ENCODE assay signal across 13 cellular contexts in the genomic region with DNA sequence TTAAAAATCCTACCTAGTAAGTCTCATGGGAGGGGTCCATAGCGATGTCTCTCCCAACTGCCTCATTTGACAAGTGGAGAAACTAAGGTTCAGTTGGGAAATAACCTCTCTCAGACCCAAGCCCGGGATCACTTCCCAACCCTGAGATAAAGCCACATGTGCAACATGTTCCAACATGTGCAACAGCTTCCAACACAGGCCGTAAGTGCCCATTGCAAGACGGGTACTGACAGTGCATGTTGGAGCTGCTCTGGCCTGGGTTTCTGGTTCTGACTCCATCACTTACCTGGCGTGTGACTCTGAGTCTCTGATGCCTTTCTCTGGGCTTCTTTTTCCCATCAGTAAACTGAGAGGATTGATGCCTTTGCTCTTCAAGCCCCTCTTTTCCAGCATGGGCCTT. TPM values are rescaled to one million over a fixed set of nuclear protein-coding genes. Genes with fewer than 3 reads are reported as not detected.
DNase-seq lines count a peak whose midpoint lies in the region; ATAC-seq, FAIRE-seq and TF ChIP-seq lines count a peak whose summit lies in the region.
"Had no signal": no experiment of that assay in that cellular context is flagged by ENCODE, and none has a peak within 500 bp of the region (broad histone marks: within the 10 kb centered on the region; RNA-seq: fewer than 3 reads in every experiment).

No MANE protein-coding gene starts in this region.

- H3K4me3 ChIP-seq in DOHH2 (ENCODE audit: low read length) (no peak overlapping the region), bronchial epithelial cell (ENCODE audit: low read depth, low read length) (no peak overlapping the region), trophoblast cell (ENCODE audit: low read depth, low read length) (no peak overlapping the region), mesenchymal stem cell (ENCODE audit: insufficient read depth in 1 of 2, low read depth in 1 of 2, low read length in 2 of 2) (no peak overlapping the region)
- H3K4me3 ChIP-seq: GM23338 had no signal

- H3K27ac ChIP-seq in DOHH2 (ENCODE audit: low read depth, low read length) (no peak overlapping the region), trophoblast cell (ENCODE audit: low read depth, low read length) (no peak overlapping the region), mesenchymal stem cell (ENCODE audit: low read length, poor library complexity, severe bottlenecking) (no peak overlapping the region)

- peak; percentile 17 for DNase-seq in HPDE6-E6E7 (ENCODE audit: extremely low spot score)
- DNase-seq in bronchial epithelial cell (ENCODE audit: low read depth): peak; percentile 75
- no peak for DNase-seq in trophoblast cell
- no peak for DNase-seq in SW 1271 (lab: John Stamatoyannopoulos, UW)
- no peak for DNase-seq in left ventricle myocardium superior
- DNase-seq in mesenchymal stem cell: no peak
- DNase-seq: DMS79, NCI-H1417 treated with DMSO at 0.1 percent for 48 hours, NCI-H2171 had no signal

- H3K9me2 ChIP-seq in DOHH2 (replicated peaks; ENCODE audit: control insufficient read depth, low read length): no peaks in the 10 kb centered on the region
- H3K9me2 ChIP-seq: SK-N-SH had no signal

- no peaks in the 10 kb centered on the region for H3K27me3 ChIP-seq in DOHH2 (ENCODE audit: control insufficient read depth, low read length)
- no peaks in the 10 kb centered on the region for H3K27me3 ChIP-seq in bronchial epithelial cell (ENCODE audit: control insufficient read depth, insufficient read depth, low read length)
- no peaks in the 10 kb centered on the region for H3K27me3 ChIP-seq in trophoblast cell (ENCODE audit: insufficient read depth, low read length)
- H3K27me3 ChIP-seq in mesenchymal stem cell (ENCODE audit: control insufficient read depth in 1 of 2, insufficient read depth in 1 of 2, low read length in 2 of 2): peaks cover 0 to 39% of the 10 kb centered on the region in 2 experiments

- H2BK12ac ChIP-seq in trophoblast cell (ENCODE audit: low read length): no peak overlapping the region
- no peak overlapping the region for H2BK12ac ChIP-seq in mesenchymal stem cell (ENCODE audit: low read length in 2 of 2)

- H2BK5ac ChIP-seq in trophoblast cell (ENCODE audit: low read depth, low read length, poor library complexity) (no peak overlapping the region), mesenchymal stem cell (ENCODE audit: low read depth, low read length, poor library complexity, severe bottlenecking) (no peak overlapping the region)

- H3K36me3 ChIP-seq in DOHH2 (ENCODE audit: control insufficient read depth, low read length) (no peaks in the 10 kb centered on the region), bronchial epithelial cell (ENCODE audit: control insufficient read depth, insufficient read depth, low read length) (no peaks in the 10 kb centered on the region), trophoblast cell (ENCODE audit: control insufficient read depth in 1 of 2, insufficient read depth in 2 of 2, low read length in 2 of 2) (no peaks in the 10 kb centered on the region), mesenchymal stem cell (ENCODE audit: control insufficient read depth in 1 of 2, insufficient read depth in 2 of 2, low read depth in 1 of 2, low read length in 2 of 2) (no peaks in the 10 kb centered on the region)

- H3K9me3 ChIP-seq in DOHH2 (ENCODE audit: control insufficient read depth, insufficient read depth, low read length): no peaks in the 10 kb centered on the region
- peaks cover 2% of the 10 kb centered on the region for H3K9me3 ChIP-seq in trophoblast cell (ENCODE audit: insufficient read depth, low read depth, low read length)
- H3K9me3 ChIP-seq in mesenchymal stem cell (ENCODE audit: control insufficient read depth, low read length): no peaks in the 10 kb centered on the region
- H3K9me3 ChIP-seq: SK-N-SH had no signal

- intact Hi-C loops in left ventricle myocardium superior (cut with micrococcal nuclease): loop anchor here (5.0 kb wide), 1 partner anchor 94 kb away; no protein-coding TSS in a partner anchor

- H3K79me1 ChIP-seq in trophoblast cell (ENCODE audit: low read length): peaks cover 11% of the 10 kb centered on the region
- no peaks in the 10 kb centered on the region for H3K79me1 ChIP-seq in mesenchymal stem cell (replicated peaks; ENCODE audit: low read length, poor library complexity, severe bottlenecking)

- no peak for ATAC-seq in left ventricle myocardium superior

- H3K9ac ChIP-seq in trophoblast cell (ENCODE audit: low read length) (no peak overlapping the region), mesenchymal stem cell (ENCODE audit: low read length) (no peak overlapping the region)
- H3K9ac ChIP-seq: SK-N-SH had no signal

- FAIRE-seq in bronchial epithelial cell (lab: Jason Lieb, UNC): peak; percentile 95

- H3K18ac ChIP-seq in trophoblast cell (ENCODE audit: low read length) (no peak overlapping the region), mesenchymal stem cell (ENCODE audit: low read depth in 1 of 2, low read length in 2 of 2) (no peak overlapping the region)

- no peaks in the 10 kb centered on the region for H3K79me2 ChIP-seq in DOHH2 (ENCODE audit: control insufficient read depth, low read length)
- H3K79me2 ChIP-seq in trophoblast cell (ENCODE audit: control insufficient read depth, insufficient read depth, low read length, poor library complexity): no peaks in the 10 kb centered on the region

- H4K8ac ChIP-seq in trophoblast cell (ENCODE audit: low read depth, low read length) (no peak overlapping the region), mesenchymal stem cell (ENCODE audit: low read length) (no peak overlapping the region)

- H3F3A ChIP-seq in DOHH2 (ENCODE audit: control insufficient read depth, insufficient read depth): no peaks in the 10 kb centered on the region

- no CpG with 5 or more reads among the region's 5 CpGs for WGBS in trophoblast cell (ENCODE audit: extremely low coverage, insufficient coverage, insufficient read length)
- 75% methylated on average over 5 of the region's 5 CpGs for WGBS in mesenchymal stem cell

- no peak overlapping the region for H2AK5ac ChIP-seq in trophoblast cell (ENCODE audit: low read length)
- H2AK5ac ChIP-seq in mesenchymal stem cell (ENCODE audit: low read length, severe bottlenecking): no peak overlapping the region

- H3K4me1 ChIP-seq in DOHH2 (ENCODE audit: control insufficient read depth, low read length) (peaks cover 5% of the 10 kb centered on the region; the same call in 1 of the 2 replicates), trophoblast cell (ENCODE audit: control insufficient read depth in 1 of 2, insufficient read depth in 2 of 2, low read length in 2 of 2) (peaks cover 0 to 5% of the 10 kb centered on the region in 2 experiments), mesenchymal stem cell (ENCODE audit: control insufficient read depth, insufficient read depth, low read depth, low read length) (peaks cover 4% of the 10 kb centered on the region)

- no peaks in the 10 kb centered on the region for H4K20me1 ChIP-seq in DOHH2 (ENCODE audit: control insufficient read depth, insufficient read depth, low read depth, low read length)

- H4K12ac ChIP-seq in trophoblast cell (ENCODE audit: low read depth, low read length): no peak overlapping the region

- no peak overlapping the region for H2BK15ac ChIP-seq in mesenchymal stem cell (ENCODE audit: low read depth, poor library complexity, severe bottlenecking)

- H4K91ac ChIP-seq in trophoblast cell (ENCODE audit: low read depth, low read length): peak overlapping the region; percentile 59
- no peak overlapping the region for H4K91ac ChIP-seq in mesenchymal stem cell (ENCODE audit: low read length)

- peak overlapping the region; percentile 16 for H3K14ac ChIP-seq in trophoblast cell (ENCODE audit: low read length)
- H3K14ac ChIP-seq in mesenchymal stem cell (ENCODE audit: low read length in 2 of 2): no peak overlapping the region

- TF ChIP-seq CTCF in DOHH2 (IDR thresholded peaks at IDR 0.05; ENCODE audit: low read depth, low read length, poor library complexity, severe bottlenecking) (peak; percentile 21), bronchial epithelial cell (IDR thresholded peaks at IDR 0.05; ENCODE audit: insufficient read depth, low read length, severe bottlenecking) (no peak)

- H3K23ac ChIP-seq in trophoblast cell (ENCODE audit: low read length) (no peak overlapping the region), mesenchymal stem cell (ENCODE audit: low read length in 2 of 2) (no peak overlapping the region)

- H3K4me2 ChIP-seq in DOHH2 (ENCODE audit: low read length) (no peak overlapping the region), trophoblast cell (ENCODE audit: low read length) (no peak overlapping the region), mesenchymal stem cell (ENCODE audit: low read length, poor library complexity, severe bottlenecking) (no peak overlapping the region)
- H3K4me2 ChIP-seq: GM23338, SK-N-SH had no signal

- no peak overlapping the region for H2AFZ ChIP-seq in trophoblast cell (ENCODE audit: insufficient read depth, low read length, poor library complexity)
- H2AFZ ChIP-seq in mesenchymal stem cell (ENCODE audit: low read depth, low read length): no peak overlapping the region
- H2AFZ ChIP-seq: GM23338 had no signal

- H2BK120ac ChIP-seq in trophoblast cell (ENCODE audit: insufficient read depth, low read length, poor library complexity) (no peak overlapping the region), mesenchymal stem cell (ENCODE audit: low read depth, low read length) (no peak overlapping the region)

- H3K4ac ChIP-seq in trophoblast cell (ENCODE audit: low read depth, low read length) (no peak overlapping the region), mesenchymal stem cell (ENCODE audit: low read depth in 1 of 2, low read length in 2 of 2) (no peak overlapping the region)

RNA-seq across cellular contexts. Expression of a gene that starts 38.0 kb away (rescaled TPM):
- 0.26 TPM in 1 of 2 replicates, not detected in the other for total RNA-seq in bronchial epithelial cell
- 119 and 130 TPM in 2 replicates for polyA plus RNA-seq in trophoblast cell (2013)
- total RNA-seq in left ventricle myocardium superior: 3.4 TPM
- polyA plus RNA-seq in mesenchymal stem cell (2013, experiment 1 of 2): 0.59 TPM
- 0.71 TPM for polyA plus RNA-seq in mesenchymal stem cell (2013, experiment 2 of 2)
- polyA plus RNA-seq: AG04450 had no signal

Comparison
In these comparisons a context has a peak if more than half of its experiments do, and no peak if none do; other contexts are left out.
1. DNase-seq: peak in HPDE6-E6E7 (single experiment) and bronchial epithelial cell (single experiment); none in trophoblast cell (0 of 2), SW 1271 (0 of 2), left ventricle myocardium superior (single experiment) and mesenchymal stem cell (single experiment).